In the genomic region with DNA sequence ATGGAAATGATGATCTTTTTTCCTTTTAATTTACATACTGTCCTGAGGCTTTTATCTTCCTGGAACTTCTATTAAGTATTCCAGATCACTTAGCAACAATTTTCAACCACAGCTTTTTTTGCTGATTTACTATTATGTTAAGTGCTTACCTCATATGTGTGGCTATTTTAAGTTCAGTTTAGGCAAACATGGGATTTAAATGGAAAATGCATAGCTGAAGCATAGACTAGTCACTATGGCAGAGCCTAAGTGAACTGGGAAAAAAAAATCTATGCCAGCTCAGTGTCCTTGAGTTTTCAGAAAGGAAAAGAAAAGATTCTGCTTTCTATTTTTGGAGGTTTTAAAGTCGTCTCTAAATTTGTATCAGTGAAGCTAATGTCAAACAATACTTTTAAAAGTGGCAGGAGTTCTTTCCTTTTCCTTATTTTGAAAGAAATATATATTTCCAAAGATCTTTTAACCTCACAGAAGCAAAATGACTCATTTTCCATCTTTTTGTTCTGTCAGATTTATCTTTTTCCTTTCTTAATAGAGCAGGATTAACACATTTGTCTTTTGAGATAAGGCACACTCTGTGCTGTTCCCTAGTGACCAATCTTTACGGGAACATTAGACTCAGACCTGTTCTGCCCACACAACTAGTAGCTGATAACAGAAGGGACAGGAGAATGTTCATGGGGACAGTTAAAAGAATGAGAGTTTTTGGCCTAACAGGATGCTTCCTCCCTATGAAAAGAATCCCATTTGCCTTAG, we compare ENCODE assay signal across 19 cellular contexts.
"Had no signal": no experiment of that assay in that cellular context is flagged by ENCODE, and none has a peak within 500 bp of the region (broad histone marks: within the 10 kb centered on the region; RNA-seq: fewer than 3 reads in every experiment).

No MANE protein-coding gene starts in this region.

- H3K27me3 ChIP-seq: brain microvascular endothelial cell, esophagus squamous epithelium, right atrium auricular region, thyroid gland had no signal

- H3K4me3 ChIP-seq: esophagus squamous epithelium, lung, prostate gland, right atrium auricular region, thyroid gland had no signal

- H3K9me3 ChIP-seq: esophagus squamous epithelium, prostate gland, right atrium auricular region, thyroid gland had no signal

- H3K4me1 ChIP-seq: esophagus squamous epithelium, prostate gland, right atrium auricular region, thyroid gland had no signal

- H3K36me3 ChIP-seq: brain microvascular endothelial cell, esophagus squamous epithelium, prostate gland, right atrium auricular region, thyroid gland had no signal

- ATAC-seq: effector memory CD8-positive, alpha-beta T cell; left lobe of liver; natural killer cell had no signal

- H3K27ac ChIP-seq: brain microvascular endothelial cell, esophagus squamous epithelium, prostate gland, right atrium auricular region, thyroid gland had no signal

- DNase-seq: activated CD4-positive, alpha-beta T cell treated with anti-CD3 and anti-CD28 coated beads for 1 hour; activated CD4-positive, alpha-beta T cell treated with anti-CD3 and anti-CD28 coated beads, Interleukin-2, amount 50 U/mL, for 1 hour; activated gamma-delta T cell treated with Interleukin-2 at 50 U/mL for 16 hours; activated T-cell treated with anti-CD3 and anti-CD28 coated beads, Interleukin-2, amount 50 U/mL, for 1 hour; aorta; brain microvascular endothelial cell; central memory CD4-positive, alpha-beta T cell; effector memory CD8-positive, alpha-beta T cell; esophagus squamous epithelium; midbrain; natural killer cell; stimulated activated CD4-positive, alpha-beta T cell treated with anti-CD3 and anti-CD28 coated beads, Interleukin-1b, Interleukin-23, amount 100 ng/mL, for 48 hours; substantia nigra; T1000; thyroid gland had no signal
